Comparison of ENCODE assay signal across 1 cellular context in the genomic region with DNA sequence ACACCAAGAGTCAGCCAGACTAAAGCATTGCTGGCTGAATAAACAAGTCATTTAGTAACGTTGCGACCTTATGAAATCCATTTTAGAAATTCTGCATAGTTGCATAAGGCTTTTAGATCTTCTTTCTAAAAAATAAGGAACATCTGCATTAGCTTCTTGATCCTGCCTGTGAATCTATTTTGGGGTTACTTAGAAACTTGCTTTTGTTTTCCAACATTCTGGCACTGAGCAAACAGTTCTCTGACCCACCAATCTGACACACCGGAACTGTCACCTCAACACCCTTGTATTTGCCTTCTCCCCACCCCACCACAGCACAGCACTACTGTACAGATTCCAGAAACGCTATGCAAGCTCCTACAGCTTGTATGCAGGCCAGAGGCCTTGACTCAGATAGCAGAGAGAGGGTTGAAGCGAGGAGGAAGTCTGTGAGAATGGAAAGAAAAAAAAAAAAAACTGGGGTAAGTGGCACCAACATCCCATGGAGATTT.
TF ChIP-seq lines count a peak whose summit lies in the region.

No MANE protein-coding gene starts in this region.

TF ChIP-seq in K562, 482 proteins besides CTCF, POLR2A, EP300 and RAD21 (continued from another document):
- 0 out of 2 replicates have a peak, but pooled peaks have one; percentile 31 for TF ChIP-seq BACH1 (tag; IDR thresholded peaks at IDR 0.05)
- peak; percentile 51 to 72 for TF ChIP-seq KDM1A (IDR thresholded peaks at IDR 0.05)
